In genomic region chr14:65164068-65164824, GRCh38 we compare ENCODE assay signal across 8 cellular contexts.
A peak's percentile ranks its signal among the peaks of the same experiment; 100 is the strongest.
DNase-seq lines count a peak whose midpoint lies in the region; ATAC-seq lines count a peak whose summit lies in the region.

No MANE protein-coding gene starts in this region.

- peak; percentile 30 for ATAC-seq in activated naive CD8-positive, alpha-beta T cell treated with anti-CD3 and anti-CD28 coated beads, Interleukin-2, amount 50 U/mL, for 24 hours
- ATAC-seq in GM19324 (IDR thresholded peaks at IDR 0.05; ENCODE audit: low FRiP score, unreplicated experiment) = no peak

- H3K9me3 Mint-ChIP-seq in activated naive CD8-positive, alpha-beta T cell treated with anti-CD3 and anti-CD28 coated beads, Interleukin-2, amount 50 U/mL, for 24 hours = no peaks in the 10 kb centered on the region

- no peak overlapping the region for H3K4me3 Mint-ChIP-seq in activated naive CD8-positive, alpha-beta T cell treated with anti-CD3 and anti-CD28 coated beads, Interleukin-2, amount 50 U/mL, for 24 hours

- H3K36me3 Mint-ChIP-seq in activated naive CD8-positive, alpha-beta T cell treated with anti-CD3 and anti-CD28 coated beads, Interleukin-2, amount 50 U/mL, for 24 hours (ENCODE audit: low read depth) = no peaks in the 10 kb centered on the region

- H3K4me1 Mint-ChIP-seq in activated naive CD8-positive, alpha-beta T cell treated with anti-CD3 and anti-CD28 coated beads, Interleukin-2, amount 50 U/mL, for 24 hours = peaks cover 21% of the 10 kb centered on the region

- DNase-seq in COLO829 (ENCODE audit: low spot score) (peak; percentile 59), HCEC 1CT (peak; percentile 44), NCI-H82 (lab: John Stamatoyannopoulos, UW) (peak; percentile 69), hepatic stellate cell (ENCODE audit: low spot score) (peak; percentile 50), cortex of kidney (lab: John Stamatoyannopoulos, UW) (no peak)
- DNase-seq in activated naive CD8-positive, alpha-beta T cell treated with anti-CD3 and anti-CD28 coated beads, Interleukin-2, amount 50 U/mL, for 24 hours = peak; percentile 36
- DNase-seq in stimulated activated CD4-positive, alpha-beta T cell treated with anti-CD3 and anti-CD28 coated beads, TNF-alpha, amount 100 ng/mL, for 24 hours (ENCODE audit: low read depth in 3 of 3) = peak in 2 of 3 experiments; percentile 12 to 31

- H3K27ac Mint-ChIP-seq in activated naive CD8-positive, alpha-beta T cell treated with anti-CD3 and anti-CD28 coated beads, Interleukin-2, amount 50 U/mL, for 24 hours = no peak overlapping the region

- H3K27me3 Mint-ChIP-seq in activated naive CD8-positive, alpha-beta T cell treated with anti-CD3 and anti-CD28 coated beads, Interleukin-2, amount 50 U/mL, for 24 hours = no peaks in the 10 kb centered on the region
